ENCODE assay signal across 8 cellular contexts in genomic region chr11:126485021-126485781, GRCh38.
DNase-seq lines count a peak whose midpoint lies in the region; ATAC-seq, FAIRE-seq and TF ChIP-seq lines count a peak whose summit lies in the region.

No MANE protein-coding gene starts in this region.

- H3K36me3 ChIP-seq in H1 (ENCODE audit: control insufficient read depth in 2 of 4, insufficient read depth in 4 of 4, low read length in 3 of 4) = no peaks in the 10 kb centered on the region

- H2BK15ac ChIP-seq in H1 (ENCODE audit: low read length) = 0 out of 2 replicates have a peak overlapping the region, but pooled peaks have one; percentile 67

- peaks cover 0 to 7% (median 3%) of the 10 kb centered on the region in 4 experiments; a peak in 6 of 7 replicates for H3K4me1 ChIP-seq in H1 (replicated peaks in 1 of 4; ENCODE audit: control insufficient read depth in 3 of 4, insufficient read depth in 4 of 4, low read length in 3 of 4)

- no peaks in the 10 kb centered on the region for H3K9me3 ChIP-seq in H1 (ENCODE audit: insufficient read depth in 2 of 2, low read depth in 1 of 2, low read length in 1 of 2)

- CTCF ChIA-PET in H1 (lab: Charles Lee; ENCODE audit: partially characterized antibody) = interaction anchor here (0.6 to 3.6 kb wide), 18 partner anchors 10 to 801 kb away, joined by 3 to 21 read pairs (median 3); no protein-coding TSS in a partner anchor

- no peak overlapping the region for H3K4ac ChIP-seq in H1 (replicated peaks; ENCODE audit: insufficient read length, low read depth, low read length)

- H3K27ac Mint-ChIP-seq in activated T-cell treated with anti-CD3 and anti-CD28 coated beads, Interleukin-2, amount 50 U/mL, for 24 hours = no peak overlapping the region

- no peak for TF ChIP-seq RAD21 in H1 (IDR thresholded peaks at IDR 0.05 in 1 of 2, conservative IDR thresholded peaks at IDR 0.05 in 1 of 2; ENCODE audit: low read depth in 2 of 2, low read length in 2 of 2)

- H4K5ac ChIP-seq in H1 (ENCODE audit: insufficient read length, low read depth, low read length) = no peak overlapping the region

- WGBS in H1 (ENCODE audit: extremely low coverage in 1 of 2, insufficient coverage in 1 of 2, insufficient read length in 1 of 2, insufficient replicate concordance in 2 of 2, low coverage in 1 of 2, low lambda C conversion rate in 2 of 2, missing lambda C conversion rate in 1 of 2), 2 experiments = 87% methylated on average over 10 of the region's 10 CpGs; no CpG with 5 or more reads in 1 of the 2 experiments

- H4K91ac ChIP-seq in H1 (replicated peaks; ENCODE audit: insufficient read length, low read length) = no peak overlapping the region

- no peaks in the 10 kb centered on the region for H3K36me3 Mint-ChIP-seq in activated T-cell treated with anti-CD3 and anti-CD28 coated beads, Interleukin-2, amount 50 U/mL, for 24 hours (ENCODE audit: low read depth)

- H4K8ac ChIP-seq in H1 (ENCODE audit: extremely low read depth, insufficient read depth, low read length) = no peak overlapping the region

- no peaks in the 10 kb centered on the region for H3K79me1 ChIP-seq in H1 (ENCODE audit: low read depth, low read length)

- TF ChIP-seq EP300 in H1 (IDR thresholded peaks at IDR 0.05; ENCODE audit: borderline replicate concordance in 1 of 2, low read depth in 2 of 2, low read length in 2 of 2) = no peak

- no peak overlapping the region for H3K4me3 ChIP-seq in AG09309 (ENCODE audit: control insufficient read depth, low read depth, low read length)
- H3K4me3 ChIP-seq in H1 (ENCODE audit: extremely low read depth in 1 of 4, insufficient read depth in 2 of 4, low read depth in 3 of 4, low read length in 4 of 4) = no peak overlapping the region

- TF ChIP-seq POLR2A in H1 (IDR thresholded peaks at IDR 0.05; ENCODE audit: control extremely low read depth in 1 of 2, low read depth in 2 of 2, low read length in 2 of 2) = no peak

- POLR2A ChIA-PET in H1 (lab: Charles Lee; ENCODE audit: partially characterized antibody) = interaction anchor here (1.3 to 1.6 kb wide), 2 partner anchors 8 to 9 kb away, joined by 4 to 5 read pairs; no protein-coding TSS in a partner anchor

- peak overlapping the region; percentile 55; the same call in 1 of the 2 replicates for H2BK12ac ChIP-seq in H1 (ENCODE audit: low read depth, low read length)

- no peaks in the 10 kb centered on the region for H4K20me1 ChIP-seq in H1 (replicated peaks in 1 of 2; ENCODE audit: control insufficient read depth in 1 of 2, insufficient read depth in 2 of 2, low read length in 2 of 2)

- H3K79me2 ChIP-seq in H1 (ENCODE audit: control insufficient read depth in 1 of 2, insufficient read depth in 2 of 2, low read length in 2 of 2) = no peaks in the 10 kb centered on the region

- H3K14ac ChIP-seq in H1 (ENCODE audit: insufficient read length) = no peak overlapping the region

- H3K18ac ChIP-seq in H1 (ENCODE audit: extremely low read depth, low read length) = no peak overlapping the region

- TF ChIP-seq CTCF in AG09309 (IDR thresholded peaks at IDR 0.05; ENCODE audit: control insufficient read depth, insufficient read depth, low read depth, low read length, missing control alignments) (peak; percentile 21), H1 (IDR thresholded peaks at IDR 0.05; ENCODE audit: control extremely low read depth in 1 of 3, insufficient read depth in 1 of 3, low read depth in 1 of 3, low read length in 3 of 3) (no peak), GM13976 (IDR thresholded peaks at IDR 0.05; ENCODE audit: borderline replicate concordance, control extremely low read depth, extremely low read depth, insufficient read depth, missing control alignments) (no peak)

- H3K9me3 Mint-ChIP-seq in activated T-cell treated with anti-CD3 and anti-CD28 coated beads, Interleukin-2, amount 50 U/mL, for 24 hours = no peaks in the 10 kb centered on the region

- ATAC-seq in GM19395 (IDR thresholded peaks at IDR 0.05; ENCODE audit: unreplicated experiment) = peak; percentile 59
- ATAC-seq in GM18517 (IDR thresholded peaks at IDR 0.05; ENCODE audit: unreplicated experiment) = no peak

- H2BK5ac ChIP-seq in H1 (ENCODE audit: low read depth, low read length) = no peak overlapping the region

- no peaks in the 10 kb centered on the region for H3K27me3 ChIP-seq in H1 (replicated peaks in 1 of 4; ENCODE audit: control insufficient read depth in 3 of 4, extremely low read depth in 1 of 4, insufficient read depth in 3 of 4, low read length in 3 of 4)

- H2BK120ac ChIP-seq in H1 (replicated peaks; ENCODE audit: low read depth, low read length) = no peak overlapping the region

- H3K27me3 Mint-ChIP-seq in activated T-cell treated with anti-CD3 and anti-CD28 coated beads, Interleukin-2, amount 50 U/mL, for 24 hours = no peaks in the 10 kb centered on the region

- no peak overlapping the region for H3K56ac ChIP-seq in H1 (replicated peaks; ENCODE audit: insufficient read length, low read depth, low read length)

- no peak for FAIRE-seq in H1 (lab: Jason Lieb, UNC)

- no peak overlapping the region for H3K4me3 Mint-ChIP-seq in activated T-cell treated with anti-CD3 and anti-CD28 coated beads, Interleukin-2, amount 50 U/mL, for 24 hours

- H3K9ac ChIP-seq in H1 (replicated peaks in 1 of 4; ENCODE audit: extremely low read depth in 1 of 4, low read depth in 3 of 4, low read length in 3 of 4) = no peak overlapping the region

- no peak overlapping the region; a peak in 1 of 4 replicates for H3K4me2 ChIP-seq in H1 (ENCODE audit: insufficient read depth in 1 of 2, low read depth in 2 of 2, low read length in 2 of 2)

- peaks cover 6% of the 10 kb centered on the region for H3K4me1 Mint-ChIP-seq in activated T-cell treated with anti-CD3 and anti-CD28 coated beads, Interleukin-2, amount 50 U/mL, for 24 hours (ENCODE audit: low read depth)

- H3K23me2 ChIP-seq in H1 (ENCODE audit: low read depth, low read length) = no peaks in the 10 kb centered on the region

- H2BK20ac ChIP-seq in H1 (ENCODE audit: low read length) = no peak overlapping the region

- H2AK5ac ChIP-seq in H1 (ENCODE audit: low read depth, low read length) = no peak overlapping the region

- in situ Hi-C loops in GM13976 (cut with MboI; ENCODE audit: low sequenced_read_pairs, unreplicated experiment) = no loop called here

- no peak overlapping the region for H3K23ac ChIP-seq in H1 (ENCODE audit: insufficient read length)

- H2AFZ ChIP-seq in H1 (ENCODE audit: low read length) = no peak overlapping the region

- no peak overlapping the region for H3K27ac ChIP-seq in H1 (ENCODE audit: low read depth, low read length)

- DNase-seq in AG09309 (ENCODE audit: low read depth) (peak; percentile 20), Kasumi-1 (lab: John Stamatoyannopoulos, UW) (peak; percentile 27 to 47), H1 (ENCODE audit: low read depth in 1 of 2, low spot score in 2 of 2) (no peak), GM13976 (ENCODE audit: low spot score) (no peak)
- no peak for DNase-seq in activated T-cell treated with anti-CD3 and anti-CD28 coated beads, Interleukin-2, amount 50 U/mL, for 24 hours
- no peak for DNase-seq in activated CD4-positive, alpha-beta T cell treated with anti-CD3 and anti-CD28 coated beads, Interleukin-2, amount 50 U/mL, for 4 hours

TF ChIP-seq in H1, 55 proteins besides CTCF, POLR2A, EP300 and RAD21:
- TF ChIP-seq YY1 (IDR thresholded peaks at IDR 0.05; ENCODE audit: low read depth, low read length) (no peak), PHF8 (conservative IDR thresholded peaks at IDR 0.05; ENCODE audit: low read depth, low read length) (no peak), RXRA (IDR thresholded peaks at IDR 0.05; ENCODE audit: insufficient read depth, low read depth, low read length) (no peak), EGR1 (IDR thresholded peaks at IDR 0.05; ENCODE audit: borderline replicate concordance, low read depth, low read length) (no peak), NRF1 (IDR thresholded peaks at IDR 0.05; ENCODE audit: low read depth, low read length) (no peak), CEBPB (IDR thresholded peaks at IDR 0.05; ENCODE audit: low read depth, low read length) (no peak), SAP30 (IDR thresholded peaks at IDR 0.05; ENCODE audit: insufficient read depth, insufficient replicate concordance, low read length) (no peak), JUN (IDR thresholded peaks at IDR 0.05; ENCODE audit: low read depth, low read length) (no peak), HDAC6 (IDR thresholded peaks at IDR 0.05; ENCODE audit: low read depth, low read length) (no peak), SP1 (IDR thresholded peaks at IDR 0.05; ENCODE audit: low read depth, low read length) (no peak), GTF2F1 (IDR thresholded peaks at IDR 0.05; ENCODE audit: borderline replicate concordance, low read depth, low read length) (no peak), KDM5A (IDR thresholded peaks at IDR 0.05; ENCODE audit: low read length) (no peak)

Comparison
In these comparisons a context has a peak if more than half of its experiments do, and no peak if none do; other contexts are left out.
1. DNase-seq: peak in AG09309 (single experiment) and Kasumi-1 (2 of 2); none in H1 (0 of 2), activated T-cell treated with anti-CD3 and anti-CD28 coated beads, Interleukin-2, amount 50 U/mL, for 24 hours (single experiment), GM13976 (single experiment) and activated CD4-positive, alpha-beta T cell treated with anti-CD3 and anti-CD28 coated beads, Interleukin-2, amount 50 U/mL, for 4 hours (0 of 2).